13 cellular contexts compared by ENCODE assay signal in genomic region chr2:23599006-23599405, GRCh38.
DNase-seq lines count a peak whose midpoint lies in the region; ATAC-seq and TF ChIP-seq lines count a peak whose summit lies in the region.
"Had no signal": no experiment of that assay in that cellular context is flagged by ENCODE, and none has a peak within 500 bp of the region (broad histone marks: within the 10 kb centered on the region; RNA-seq: fewer than 3 reads in every experiment).

No MANE protein-coding gene starts in this region.

- H3K4me1 ChIP-seq in gastroesophageal sphincter (peaks cover 6 to 97% (median 32%) of the 10 kb centered on the region in 3 donors), stomach smooth muscle (ENCODE audit: control insufficient read depth, insufficient read depth, low read length) (peaks cover 79% of the 10 kb centered on the region)

- no peak for TF ChIP-seq POLR2A in gastroesophageal sphincter (IDR thresholded peaks at IDR 0.05)

- H3K36me3 ChIP-seq in gastroesophageal sphincter (no peaks in the 10 kb centered on the region), stomach smooth muscle (ENCODE audit: control insufficient read depth in 2 of 2, insufficient read depth in 2 of 2, low read length in 2 of 2) (no peaks in the 10 kb centered on the region)

- 49 to 74% methylated on average over 4 to 6 of the region's 6 CpGs for WGBS in gastroesophageal sphincter (ENCODE audit: low coverage in 1 of 2), 2 donors

- H3K9ac ChIP-seq in stomach smooth muscle (ENCODE audit: low read length in 2 of 2): no peak overlapping the region

- H3K9me3 ChIP-seq in gastroesophageal sphincter: no peaks in the 10 kb centered on the region
- H3K9me3 ChIP-seq in stomach smooth muscle (ENCODE audit: control insufficient read depth in 2 of 2, low read length in 2 of 2): no peaks in the 10 kb centered on the region

- intact Hi-C loops in posterior vena cava (cut with DNase I): loop anchor here in 1 of 2 donors (5.0 to 10.0 kb wide), 2 partner anchors 37 to 74 kb away; no protein-coding TSS in a partner anchor

- ATAC-seq in gastroesophageal sphincter: no peak
- ATAC-seq: GM23338 had no signal

- DNase-seq in NCI-H69 (lab: John Stamatoyannopoulos, UW): peak; percentile 15
- DNase-seq in posterior vena cava (ENCODE audit: low spot score): peak; percentile 26
- DNase-seq in superior temporal gyrus (ENCODE audit: extremely low spot score): no peak
- DNase-seq in NCI-H146 (lab: John Stamatoyannopoulos, UW): no peak
- no peak for DNase-seq in stimulated activated CD4-positive, alpha-beta T cell treated with anti-CD3 and anti-CD28 coated beads, Interleukin-1b, Interleukin-23, amount 100 ng/mL, for 48 hours
- DNase-seq: C1 segment of cervical spinal cord; CD4-positive, alpha-beta memory T cell; DMS79 treated with DMSO at 0.1 percent for 48 hours; EL; H7 had no signal

- H3K27me3 ChIP-seq in gastroesophageal sphincter (no peaks in the 10 kb centered on the region), stomach smooth muscle (ENCODE audit: control insufficient read depth in 1 of 2, insufficient read depth in 2 of 2, low read length in 2 of 2) (no peaks in the 10 kb centered on the region)

- H3K27ac ChIP-seq in gastroesophageal sphincter (peak overlapping the region in 3 of 4 donors; percentile 71 to 88 (median 84)), stomach smooth muscle (ENCODE audit: low read length) (peak overlapping the region; percentile 18)

- no peak for TF ChIP-seq EP300 in gastroesophageal sphincter (IDR thresholded peaks at IDR 0.05)

- TF ChIP-seq CTCF in gastroesophageal sphincter (IDR thresholded peaks at IDR 0.05): no peak

- H3K4me3 ChIP-seq in gastroesophageal sphincter (no peak overlapping the region), stomach smooth muscle (ENCODE audit: low read length in 2 of 2) (no peak overlapping the region)
- H3K4me3 ChIP-seq: GM23338 had no signal

Comparison
In these comparisons a context has a peak if more than half of its experiments do, and no peak if none do; other contexts are left out.
1. DNase-seq: peak in NCI-H69 (single experiment) and posterior vena cava (single experiment); none in superior temporal gyrus (single experiment), NCI-H146 (single experiment) and stimulated activated CD4-positive, alpha-beta T cell treated with anti-CD3 and anti-CD28 coated beads, Interleukin-1b, Interleukin-23, amount 100 ng/mL, for 48 hours (single experiment).